Comparison of ENCODE assay signal across 8 cellular contexts in genomic region chr2:232698552-232699091, GRCh38. TPM values are rescaled to one million over a fixed set of nuclear protein-coding genes. Genes with fewer than 3 reads are reported as not detected.
DNase-seq lines count a peak whose midpoint lies in the region; ATAC-seq and TF ChIP-seq lines count a peak whose summit lies in the region.
"Had no signal": no experiment of that assay in that cellular context is flagged by ENCODE, and none has a peak within 500 bp of the region (broad histone marks: within the 10 kb centered on the region; RNA-seq: fewer than 3 reads in every experiment).

No MANE protein-coding gene starts in this region.

- intact Hi-C loops in sciatic nerve (cut with DNase I): no loop called here
- intact Hi-C loops in head of caudate nucleus (cut with DNase I): loop anchor here (10.0 kb wide), 1 partner anchor 64 kb away; the partner anchor contains the start of gene EFHD1

- H3K4me1 ChIP-seq in skeletal muscle tissue (ENCODE audit: control insufficient read depth in 3 of 3, insufficient read depth in 3 of 3, low read length in 3 of 3): peaks cover 17 to 36% (median 33%) of the 10 kb centered on the region in 3 donors

- H3K27ac ChIP-seq in skeletal muscle tissue (ENCODE audit: low read depth, low read length): peak overlapping the region; percentile 97

- peak overlapping the region; percentile 95 to 99 (median 99) for H3K9ac ChIP-seq in skeletal muscle tissue (ENCODE audit: low read depth in 1 of 3, low read length in 3 of 3)

- peak overlapping the region; percentile 78 for H3K4me3 ChIP-seq in WI38 (ENCODE audit: low read depth, low read length)
- H3K4me3 ChIP-seq in fibroblast of villous mesenchyme (ENCODE audit: low read depth, low read length): peak overlapping the region; percentile 95
- peak overlapping the region; percentile 89 to 99 (median 97) for H3K4me3 ChIP-seq in skeletal muscle tissue (ENCODE audit: low read length in 3 of 3)

- CTCF ChIA-PET in HEK293T (lab: Yijun Ruan, JAX): interaction anchor here (0.7 kb wide), 1 partner anchor 178 kb away, joined by 3 read pairs; no protein-coding TSS in a partner anchor

- no peak for DNase-seq in HEK293T (ENCODE audit: extremely low spot score)
- peak; percentile 43 for DNase-seq in fibroblast of villous mesenchyme (ENCODE audit: low read depth)
- no peak for DNase-seq in sciatic nerve (ENCODE audit: low spot score)
- no peak for DNase-seq in head of caudate nucleus
- DNase-seq: NCI-H526 treated with DMSO at 0.1 percent for 48 hours had no signal

- ATAC-seq in sciatic nerve (no peak), GM19397 (IDR thresholded peaks at IDR 0.05; ENCODE audit: unreplicated experiment) (no peak)

- H3K9me3 ChIP-seq in skeletal muscle tissue (ENCODE audit: control insufficient read depth in 3 of 3, low read length in 3 of 3): no peaks in the 10 kb centered on the region

- TF ChIP-seq CTCF in WI38 (IDR thresholded peaks at IDR 0.05; ENCODE audit: low read depth, low read length) (no peak), fibroblast of villous mesenchyme (IDR thresholded peaks at IDR 0.05; ENCODE audit: insufficient read depth, low read depth, low read length) (no peak)

- POLR2A ChIA-PET in HEK293T (lab: Yijun Ruan, JAX): interaction anchor here (1.9 kb wide), 1 partner anchor 66 kb away, joined by 4 read pairs; the partner anchor contains the start of gene EFHD1

- H3K36me3 ChIP-seq in skeletal muscle tissue (ENCODE audit: control insufficient read depth in 3 of 3, insufficient read depth in 3 of 3, low read length in 3 of 3): peaks cover 0 to 2% (median under 1%) of the 10 kb centered on the region in 3 donors

- H3K27me3 ChIP-seq in skeletal muscle tissue (ENCODE audit: control insufficient read depth in 3 of 3, insufficient read depth in 3 of 3, low read length in 3 of 3): no peaks in the 10 kb centered on the region

TF ChIP-seq in HEK293T, 16 proteins besides CTCF, POLR2A, EP300 and RAD21:
- TF ChIP-seq TARDBP (IDR thresholded peaks at IDR 0.05): no peak
- no peak for TF ChIP-seq CTBP1 (IDR thresholded peaks at IDR 0.05; ENCODE audit: borderline replicate concordance)
- no peak for TF ChIP-seq SP1 (IDR thresholded peaks at IDR 0.05)
- TF ChIP-seq, protein P1, sequence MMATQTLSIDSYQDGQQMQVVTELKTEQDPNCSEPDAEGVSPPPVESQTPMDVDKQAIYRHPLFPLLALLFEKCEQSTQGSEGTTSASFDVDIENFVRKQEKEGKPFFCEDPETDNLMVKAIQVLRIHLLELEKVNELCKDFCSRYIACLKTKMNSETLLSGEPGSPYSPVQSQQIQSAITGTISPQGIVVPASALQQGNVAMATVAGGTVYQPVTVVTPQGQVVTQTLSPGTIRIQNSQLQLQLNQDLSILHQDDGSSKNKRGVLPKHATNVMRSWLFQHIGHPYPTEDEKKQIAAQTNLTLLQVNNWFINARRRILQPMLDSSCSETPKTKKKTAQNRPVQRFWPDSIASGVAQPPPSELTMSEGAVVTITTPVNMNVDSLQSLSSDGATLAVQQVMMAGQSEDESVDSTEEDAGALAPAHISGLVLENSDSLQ (IDR thresholded peaks at IDR 0.05): no peak
- peak; percentile 44; the same call in 1 of the 2 replicates for TF ChIP-seq L3MBTL2 (conservative IDR thresholded peaks at IDR 0.05)
- TF ChIP-seq NFRKB (IDR thresholded peaks at IDR 0.05): no peak
- TF ChIP-seq FOXK2 (IDR thresholded peaks at IDR 0.05): no peak
- TF ChIP-seq FOXM1 (IDR thresholded peaks at IDR 0.05; ENCODE audit: borderline replicate concordance): no peak

RNA-seq across cellular contexts. Expression of gene GIGYF2, which starts 1.5 kb away (rescaled TPM):
- total RNA-seq in fibroblast of villous mesenchyme: 46.4 and 63.9 TPM in 2 replicates
- total RNA-seq in skeletal muscle tissue: 74.1 TPM
- 97.1 TPM for total RNA-seq in sciatic nerve
